Comparison of ENCODE assay signal across 25 cellular contexts in the genomic region with DNA sequence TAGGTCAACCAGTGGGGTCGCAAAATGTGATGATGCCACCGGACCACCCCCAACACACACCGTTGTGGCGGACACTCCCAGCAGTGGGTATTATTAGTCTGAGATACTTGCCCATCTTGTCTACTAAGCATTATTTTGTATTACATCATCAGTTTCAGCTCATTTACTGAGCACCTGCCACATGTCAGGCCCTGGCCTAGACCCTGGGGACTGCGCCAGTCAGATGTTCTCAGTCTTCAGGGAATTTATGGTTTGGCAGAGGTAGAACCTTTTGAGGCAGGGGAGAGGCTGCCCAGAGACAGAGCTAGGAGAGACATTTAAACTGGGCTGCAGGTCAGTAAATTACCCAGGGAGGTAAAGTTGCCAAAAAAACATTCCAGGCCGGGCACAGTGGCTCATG. TPM values are rescaled to one million over a fixed set of nuclear protein-coding genes. Genes with fewer than 3 reads are reported as not detected.
DNase-seq lines count a peak whose midpoint lies in the region; ATAC-seq and TF ChIP-seq lines count a peak whose summit lies in the region.
"Had no signal": no experiment of that assay in that cellular context is flagged by ENCODE, and none has a peak within 500 bp of the region (broad histone marks: within the 10 kb centered on the region; RNA-seq: fewer than 3 reads in every experiment).

No MANE protein-coding gene starts in this region.

- 80 to 89% methylated on average over 6 of the region's 6 CpGs for WGBS in heart right ventricle, 2 donors

- no peaks in the 10 kb centered on the region for H3K79me2 ChIP-seq in OCI-LY1 (ENCODE audit: insufficient read depth, low read length)

- peaks cover 7% of the 10 kb centered on the region for H3K4me1 Mint-ChIP-seq in MCF 10A (ENCODE audit: insufficient read depth, unreplicated experiment)
- H3K4me1 Mint-ChIP-seq: activated CD4-positive, alpha-beta T cell treated with anti-CD3 and anti-CD28 coated beads for 36 hours; activated T-helper 17 cell treated with anti-CD3 and anti-CD28 coated beads, Interleukin-2, amount 50 U/mL, for 72 hours had no signal

- H3K27me3 ChIP-seq in OCI-LY1 (ENCODE audit: insufficient read depth, low read length), result no peaks in the 10 kb centered on the region
- H3K27me3 ChIP-seq in heart right ventricle, result no peaks in the 10 kb centered on the region
- H3K27me3 ChIP-seq in gastrocnemius medialis, result no peaks in the 10 kb centered on the region
- H3K27me3 ChIP-seq in brain microvascular endothelial cell (replicated peaks), result no peaks in the 10 kb centered on the region
- H3K27me3 ChIP-seq: breast epithelium, neural progenitor cell had no signal

- ATAC-seq in heart right ventricle, result peak in 7 of 8 donors; percentile 7 to 72 (median 54)
- ATAC-seq in gastrocnemius medialis, result peak; percentile 80 to 88
- ATAC-seq: activated CD4-positive, alpha-beta T cell treated with anti-CD3 and anti-CD28 coated beads for 36 hours; activated T-helper 17 cell treated with anti-CD3 and anti-CD28 coated beads, Interleukin-2, amount 50 U/mL, for 72 hours had no signal

- H4K20me1 ChIP-seq in OCI-LY1 (ENCODE audit: insufficient read depth, low read length), result no peaks in the 10 kb centered on the region

- no TSS peak for BruUV-seq in MCF 10A (replicated peaks; lab: Mats Ljungman, UMichigan)

- no peaks in the 10 kb centered on the region for H3F3A ChIP-seq in OCI-LY1 (ENCODE audit: insufficient read depth, low read length)

- H3K9me3 ChIP-seq in OCI-LY1 (ENCODE audit: low read length) (no peaks in the 10 kb centered on the region), heart right ventricle (no peaks in the 10 kb centered on the region), gastrocnemius medialis (no peaks in the 10 kb centered on the region)
- H3K9me3 ChIP-seq: breast epithelium had no signal

- H3K27ac ChIP-seq in OCI-LY1 (ENCODE audit: low read depth, low read length, poor library complexity, severe bottlenecking) (peak overlapping the region; percentile 23), heart right ventricle (peak overlapping the region in 6 of 10 donors; percentile 20 to 58 (median 38)), gastrocnemius medialis (peak overlapping the region; percentile 7 to 70 (median 53)), brain microvascular endothelial cell (no peak overlapping the region)
- H3K27ac ChIP-seq: breast epithelium, neural progenitor cell had no signal

- H3K9ac ChIP-seq in OCI-LY1 (ENCODE audit: low read length), result no peak overlapping the region
- H3K9ac ChIP-seq: neural progenitor cell had no signal

- intact Hi-C loops in heart right ventricle (cut with DNase I), result no loop called here
- intact Hi-C loops in gastrocnemius medialis (cut with DNase I; ENCODE audit: low total_unique reads), result no loop called here
- intact Hi-C loops in MCF 10A (cut with micrococcal nuclease), result no loop called here

- CTCF ChIA-PET in MCF 10A (lab: Yijun Ruan, JAX), result no interaction called here

- peaks cover 45% of the 10 kb centered on the region for H3K36me3 Mint-ChIP-seq in MCF 10A (ENCODE audit: insufficient read depth, unreplicated experiment)

- H3K4me3 ChIP-seq in OCI-LY1 (ENCODE audit: low read depth, low read length, poor library complexity, severe bottlenecking), result no peak overlapping the region
- H3K4me3 ChIP-seq in heart right ventricle, result no peak overlapping the region
- H3K4me3 ChIP-seq in gastrocnemius medialis, result no peak overlapping the region
- no peak overlapping the region for H3K4me3 ChIP-seq in brain microvascular endothelial cell (ENCODE audit: low read depth, low read length)
- H3K4me3 ChIP-seq: breast epithelium, neural progenitor cell had no signal

- no peak overlapping the region for H3K27ac Mint-ChIP-seq in MCF 10A (ENCODE audit: low read depth, unreplicated experiment)
- H3K27ac Mint-ChIP-seq: activated CD4-positive, alpha-beta T cell treated with anti-CD3 and anti-CD28 coated beads for 36 hours; type B pancreatic cell had no signal

- H2AFZ ChIP-seq in OCI-LY1 (ENCODE audit: low read length), result no peak overlapping the region
- H2AFZ ChIP-seq: neural progenitor cell had no signal

- H3K9me2 ChIP-seq in OCI-LY1 (ENCODE audit: low read depth, low read length), result no peaks in the 10 kb centered on the region

- H3K9me3 Mint-ChIP-seq in MCF 10A (ENCODE audit: unreplicated experiment), result no peaks in the 10 kb centered on the region
- H3K9me3 Mint-ChIP-seq: activated T-helper 17 cell treated with anti-CD3 and anti-CD28 coated beads, Interleukin-2, amount 50 U/mL, for 72 hours; neural progenitor cell; type B pancreatic cell had no signal

- POLR2A ChIA-PET in MCF 10A (lab: Yijun Ruan, JAX), result interaction anchor here (0.6 to 3.6 kb wide), 5 partner anchors 11 to 137 kb away, joined by 3 to 16 read pairs (median 3); no protein-coding TSS in a partner anchor

- no peak overlapping the region for H3K4me3 Mint-ChIP-seq in MCF 10A (ENCODE audit: unreplicated experiment)
- H3K4me3 Mint-ChIP-seq: activated CD4-positive, alpha-beta T cell treated with anti-CD3 and anti-CD28 coated beads for 36 hours; activated T-helper 17 cell treated with anti-CD3 and anti-CD28 coated beads, Interleukin-2, amount 50 U/mL, for 72 hours; neural progenitor cell; type B pancreatic cell had no signal

- in situ Hi-C loops in gastrocnemius medialis (cut with MboI; ENCODE audit: low sequenced_read_pairs in 4 of 4), result no loop called here
- in situ Hi-C loops in brain microvascular endothelial cell (cut with HindIII; ENCODE audit: low pct_ligation_motif_present, low sequenced_read_pairs), result no loop called here

- no peaks in the 10 kb centered on the region for H3K27me3 Mint-ChIP-seq in MCF 10A (ENCODE audit: insufficient read depth, unreplicated experiment)
- H3K27me3 Mint-ChIP-seq: activated CD4-positive, alpha-beta T cell treated with anti-CD3 and anti-CD28 coated beads for 36 hours; activated T-helper 17 cell treated with anti-CD3 and anti-CD28 coated beads, Interleukin-2, amount 50 U/mL, for 72 hours; type B pancreatic cell had no signal

- H3K4me1 ChIP-seq in OCI-LY1 (ENCODE audit: insufficient read depth, low read length, severe bottlenecking), result peaks cover 12% of the 10 kb centered on the region
- peaks cover 0 to 18% (median 8%) of the 10 kb centered on the region in 9 donors for H3K4me1 ChIP-seq in heart right ventricle
- H3K4me1 ChIP-seq in gastrocnemius medialis, result peaks cover 10% of the 10 kb centered on the region in 2 donors
- H3K4me1 ChIP-seq: breast epithelium, neural progenitor cell had no signal

- no peak overlapping the region for H3K4me2 ChIP-seq in OCI-LY1 (ENCODE audit: low read length)
- H3K4me2 ChIP-seq: neural progenitor cell had no signal

- no peak for TF ChIP-seq POLR2A in gastrocnemius medialis (IDR thresholded peaks at IDR 0.05)

- DNase-seq in NCI-H82 (lab: John Stamatoyannopoulos, UW), result peak; percentile 16
- DNase-seq in NCI-H82 treated with DMSO at 0.1 percent for 48 hours (lab: John Stamatoyannopoulos, UW; ENCODE audit: unreplicated experiment), result no peak
- no peak for DNase-seq in heart right ventricle
- DNase-seq in gastrocnemius medialis, result peak; percentile 36 to 74
- no peak for DNase-seq in brain microvascular endothelial cell
- no peak for DNase-seq in central memory CD4-positive, alpha-beta T cell
- DNase-seq in MCF 10A (ENCODE audit: unreplicated experiment), result no peak
- DNase-seq: activated CD4-positive, alpha-beta T cell treated with anti-CD3 and anti-CD28 coated beads for 36 hours; GDM1; left cardiac atrium; midbrain; NCI-H146; NCI-H345; stimulated activated CD4-positive, alpha-beta T cell treated with anti-CD3 and anti-CD28 coated beads, Interleukin-15, amount 100 ng/mL, for 24 hours; SW 1271 had no signal

- no peak for TF ChIP-seq CTCF in OCI-LY1 (IDR thresholded peaks at IDR 0.05; ENCODE audit: low read length)
- no peak for TF ChIP-seq CTCF in heart right ventricle (IDR thresholded peaks at IDR 0.05)
- TF ChIP-seq CTCF in gastrocnemius medialis (IDR thresholded peaks at IDR 0.05 in 4 of 5, conservative IDR thresholded peaks at IDR 0.05 in 1 of 5), result no peak
- TF ChIP-seq CTCF in brain microvascular endothelial cell (IDR thresholded peaks at IDR 0.05; ENCODE audit: low read depth, low read length, missing control alignments), result no peak
- no peak for TF ChIP-seq CTCF in MCF 10A (IDR thresholded peaks at IDR 0.05; ENCODE audit: unreplicated experiment)

- peaks cover 11% of the 10 kb centered on the region for H3K36me3 ChIP-seq in OCI-LY1 (ENCODE audit: insufficient read depth, low read length)
- H3K36me3 ChIP-seq in heart right ventricle, result peaks cover 5 to 100% (median 60%) of the 10 kb centered on the region in 9 donors
- peaks cover 0 to 16% of the 10 kb centered on the region in 2 donors for H3K36me3 ChIP-seq in gastrocnemius medialis
- H3K36me3 ChIP-seq in brain microvascular endothelial cell (replicated peaks), result peaks cover 62% of the 10 kb centered on the region
- H3K36me3 ChIP-seq: breast epithelium, neural progenitor cell had no signal

RNA-seq across cellular contexts. Expression of gene GCAT, which starts 43.1 kb away (rescaled TPM):
- 10 to 100 TPM; 26.7 to 47.8 (median 41.5) TPM for total RNA-seq in heart right ventricle
- 10 to 100 TPM; 29.4 to 63.0 TPM for polyA plus RNA-seq in heart right ventricle
- 10 to 100 TPM in 3 of 4 donors, 1 to 10 TPM in 1; 10.0 to 21.5 (median 15.1) TPM for total RNA-seq in gastrocnemius medialis
- 21.5 and 32.8 TPM in 2 replicates for total RNA-seq in MCF 10A (2022)

RNA-seq across cellular contexts. Expression of gene GALR3, which starts 58.6 kb away (rescaled TPM):
- total RNA-seq in heart right ventricle (not detected), gastrocnemius medialis (not detected), MCF 10A (2022) (0.26 and 0.27 TPM in 2 replicates)
- under 1 TPM in 1 of 2 donors, not detected in 1; 0.03 TPM for polyA plus RNA-seq in heart right ventricle
- total RNA-seq: A172; activated T-helper 17 cell treated with anti-CD3 and anti-CD28 coated beads, Interleukin-2, amount 50 U/mL, for 72 hours; dermis microvascular lymphatic vessel endothelial cell; epithelial cell of proximal tubule; left cardiac atrium; pulmonary artery endothelial cell had no signal
- polyA plus RNA-seq: BJ had no signal

Comparison
In these comparisons a context has a peak if more than half of its experiments do, and no peak if none do; other contexts are left out.
1. DNase-seq: peak in NCI-H82 (single experiment) and gastrocnemius medialis (2 of 2); none in NCI-H82 treated with DMSO at 0.1 percent for 48 hours (single experiment), heart right ventricle (0 of 2), brain microvascular endothelial cell (single experiment), central memory CD4-positive, alpha-beta T cell (single experiment) and MCF 10A (single experiment).